In genomic region chr2:219957815-219958214, GRCh38 we compare ENCODE assay signal across 30 cellular contexts.
"Had no signal": no experiment of that assay in that cellular context is flagged by ENCODE, and none has a peak within 500 bp of the region (broad histone marks: within the 10 kb centered on the region; RNA-seq: fewer than 3 reads in every experiment).

No MANE protein-coding gene starts in this region.

- H3K27me3 Mint-ChIP-seq: naive B cell; stimulated activated memory B cell treated with anti-CD40 and anti-IgM and Interleukin-4, amounts not matched to agents 10 μg/mL and 1 μg/mL and 100 μg/mL, for 72 hours; stimulated activated naive CD8-positive, alpha-beta T cell treated with anti-CD3 and anti-CD28 coated beads, Interleukin-15, amount 100 ng/mL, for 72 hours; type B pancreatic cell had no signal

- H3K79me2 ChIP-seq: parathyroid adenoma had no signal

- H3K27ac ChIP-seq: left lung, lower lobe of right lung, neural progenitor cell, neutrophil, parathyroid adenoma, psoas muscle, right atrium auricular region, right lobe of liver, tibial nerve, uterus had no signal

- H3K36me3 ChIP-seq: left lung, lower lobe of right lung, neural progenitor cell, neutrophil, right atrium auricular region, right lobe of liver, tibial nerve, uterus had no signal

- H3K36me3 Mint-ChIP-seq: immature natural killer cell; mesothelial cell of epicardium; naive B cell; natural killer cell; stimulated activated memory B cell treated with anti-CD40 and anti-IgM and Interleukin-4, amounts not matched to agents 10 μg/mL and 1 μg/mL and 100 μg/mL, for 72 hours; type B pancreatic cell had no signal

- H3K4me3 ChIP-seq: left lung, lower lobe of right lung, neural progenitor cell, psoas muscle, right atrium auricular region, right lobe of liver, smooth muscle cell, tibial nerve, uterus had no signal

- DNase-seq: immature natural killer cell; kidney; left colon; left lung; lower lobe of right lung; mammary epithelial cell; mesenchymal stem cell; naive B cell; natural killer cell; nephron progenitor cell; occipital lobe; psoas muscle; right lobe of liver; stimulated activated CD4-positive, alpha-beta T cell treated with anti-CD3 and anti-CD28 coated beads, Interleukin-1b, Interleukin-23, amount 100 ng/mL, for 48 hours; stimulated activated CD4-positive, alpha-beta T cell treated with anti-CD3 and anti-CD28 coated beads, Interleukin-2, amount 100 ng/mL, for 48 hours; stimulated activated CD4-positive, alpha-beta T cell treated with anti-CD3 and anti-CD28 coated beads, Interleukin-4, amount 100 ng/mL, for 4 hours; stimulated activated CD8-positive, alpha-beta memory T cell treated with anti-CD3 and anti-CD28 coated beads, Interleukin-4, amount 100 ng/mL, for 48 hours; stimulated activated naive CD4-positive, alpha-beta T cell treated with Interleukin-2 at 50 U/mL for 16 hours; stimulated activated naive CD8-positive, alpha-beta T cell treated with anti-CD3 and anti-CD28 coated beads, Interleukin-15, amount 100 ng/mL, for 72 hours; substantia nigra; uterus had no signal

- H3K4me1 ChIP-seq: left lung, lower lobe of right lung, parathyroid adenoma, psoas muscle, right atrium auricular region, right lobe of liver, tibial nerve, uterus had no signal

- H3K4me2 ChIP-seq: neural progenitor cell, smooth muscle cell had no signal

- H3K27me3 ChIP-seq: left lung, neural progenitor cell, neutrophil, right atrium auricular region, right lobe of liver, tibial nerve, uterus had no signal

- H3K4me3 Mint-ChIP-seq: immature natural killer cell; mesothelial cell of epicardium; naive B cell; natural killer cell; nephron progenitor cell; neural progenitor cell; stimulated activated memory B cell treated with anti-CD40 and anti-IgM and Interleukin-4, amounts not matched to agents 10 μg/mL and 1 μg/mL and 100 μg/mL, for 72 hours; stimulated activated naive CD8-positive, alpha-beta T cell treated with anti-CD3 and anti-CD28 coated beads, Interleukin-15, amount 100 ng/mL, for 72 hours; type B pancreatic cell had no signal

- H3K9me3 Mint-ChIP-seq: stimulated activated memory B cell treated with anti-CD40 and anti-IgM and Interleukin-4, amounts not matched to agents 10 μg/mL and 1 μg/mL and 100 μg/mL, for 72 hours; stimulated activated naive CD8-positive, alpha-beta T cell treated with anti-CD3 and anti-CD28 coated beads, Interleukin-15, amount 100 ng/mL, for 72 hours had no signal

- H3K9ac ChIP-seq: neural progenitor cell, parathyroid adenoma had no signal

- H3K4me1 Mint-ChIP-seq: immature natural killer cell; naive B cell; natural killer cell; stimulated activated memory B cell treated with anti-CD40 and anti-IgM and Interleukin-4, amounts not matched to agents 10 μg/mL and 1 μg/mL and 100 μg/mL, for 72 hours; stimulated activated naive CD8-positive, alpha-beta T cell treated with anti-CD3 and anti-CD28 coated beads, Interleukin-15, amount 100 ng/mL, for 72 hours had no signal

- H3K27ac Mint-ChIP-seq: immature natural killer cell; mesothelial cell of epicardium; naive B cell; natural killer cell; neural progenitor cell; stimulated activated memory B cell treated with anti-CD40 and anti-IgM and Interleukin-4, amounts not matched to agents 10 μg/mL and 1 μg/mL and 100 μg/mL, for 72 hours; stimulated activated naive CD8-positive, alpha-beta T cell treated with anti-CD3 and anti-CD28 coated beads, Interleukin-15, amount 100 ng/mL, for 72 hours; type B pancreatic cell had no signal
